Comparison of ENCODE assay signal across 19 cellular contexts in the genomic region with DNA sequence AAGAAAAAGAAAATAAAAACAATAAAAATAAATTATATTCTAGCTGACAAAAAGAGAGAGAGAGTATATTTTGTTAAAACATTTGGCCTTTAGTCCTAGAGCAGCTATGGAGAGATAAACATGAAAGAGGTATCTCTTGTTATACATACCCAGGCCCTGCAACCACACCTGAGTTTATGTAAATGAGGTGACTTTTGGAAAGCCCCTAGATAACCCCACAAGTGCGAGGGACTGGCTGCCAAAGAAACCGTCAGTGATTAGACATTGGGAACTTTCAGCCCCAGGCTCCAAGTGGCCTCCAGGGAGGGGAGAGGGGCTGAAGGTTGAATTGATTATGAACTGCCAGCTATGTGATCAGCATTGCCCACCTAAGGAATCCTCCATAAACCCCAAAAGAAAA. TPM values are rescaled to one million over a fixed set of nuclear protein-coding genes. Genes with fewer than 3 reads are reported as not detected.
"Had no signal": no experiment of that assay in that cellular context is flagged by ENCODE, and none has a peak within 500 bp of the region (broad histone marks: within the 10 kb centered on the region; RNA-seq: fewer than 3 reads in every experiment).

No MANE protein-coding gene starts in this region.

- H3K27me3 ChIP-seq: upper lobe of right lung had no signal

- H3K27ac ChIP-seq: left lung, upper lobe of right lung had no signal

- H3K27ac Mint-ChIP-seq: activated CD4-positive, alpha-beta memory T cell treated with anti-CD3 and anti-CD28 coated beads, Interleukin-2, amount 10 ng/mL, durations not matched to agents 7 days and 5 days; activated naive CD4-positive, alpha-beta T cell treated with anti-CD3 and anti-CD28 coated beads, Interleukin-2, amount 50 U/mL, for 72 hours; nephron; stimulated activated naive CD8-positive, alpha-beta T cell treated with anti-CD3 and anti-CD28 coated beads, Interleukin-15, Interleukin-2, amounts not matched to agents 100 ng/mL and 50 ng/mL, for 24 hours had no signal

- H3K4me1 Mint-ChIP-seq: activated CD4-positive, alpha-beta memory T cell treated with anti-CD3 and anti-CD28 coated beads, Interleukin-2, amount 10 ng/mL, durations not matched to agents 7 days and 5 days; nephron had no signal

- DNase-seq: activated CD4-positive, alpha-beta memory T cell treated with anti-CD3 and anti-CD28 coated beads, Interleukin-2, amount 10 ng/mL, durations not matched to agents 7 days and 5 days; activated CD4-positive, CD25-positive, alpha-beta regulatory T cell treated with anti-CD3 and anti-CD28 coated beads, Interleukin-2, amount 50 U/mL, for 72 hours; activated gamma-delta T cell; activated T-cell treated with anti-CD3 and anti-CD28 coated beads, Interleukin-2, amount 50 U/mL, for 4 hours; caudate nucleus; hippocampal formation; left lung; mammary epithelial cell; nucleus accumbens; stimulated activated CD4-positive, alpha-beta T cell treated with anti-CD3 and anti-CD28 coated beads, Interleukin-2, amount 100 ng/mL, for 48 hours; T1000; upper lobe of right lung had no signal

- H3K9me3 Mint-ChIP-seq: activated CD4-positive, alpha-beta memory T cell treated with anti-CD3 and anti-CD28 coated beads, Interleukin-2, amount 10 ng/mL, durations not matched to agents 7 days and 5 days; activated naive CD4-positive, alpha-beta T cell treated with anti-CD3 and anti-CD28 coated beads, Interleukin-2, amount 50 U/mL, for 72 hours; activated T-cell treated with anti-CD3 and anti-CD28 coated beads, Interleukin-2, amount 50 U/mL, for 4 hours; stimulated activated naive CD8-positive, alpha-beta T cell treated with anti-CD3 and anti-CD28 coated beads, Interleukin-15, Interleukin-2, amounts not matched to agents 100 ng/mL and 50 ng/mL, for 24 hours had no signal

- H3K9me3 ChIP-seq: left lung, upper lobe of right lung had no signal

- H3K4me3 Mint-ChIP-seq: activated CD4-positive, alpha-beta memory T cell treated with anti-CD3 and anti-CD28 coated beads, Interleukin-2, amount 10 ng/mL, durations not matched to agents 7 days and 5 days; activated T-cell treated with anti-CD3 and anti-CD28 coated beads, Interleukin-2, amount 50 U/mL, for 4 hours; nephron; stimulated activated naive CD8-positive, alpha-beta T cell treated with anti-CD3 and anti-CD28 coated beads, Interleukin-15, Interleukin-2, amounts not matched to agents 100 ng/mL and 50 ng/mL, for 24 hours had no signal

- H3K4me3 ChIP-seq: left lung, upper lobe of right lung had no signal

- H3K36me3 ChIP-seq: left lung, upper lobe of right lung had no signal

- H3K27me3 Mint-ChIP-seq: activated CD4-positive, alpha-beta memory T cell treated with anti-CD3 and anti-CD28 coated beads, Interleukin-2, amount 10 ng/mL, durations not matched to agents 7 days and 5 days had no signal

- H3K4me1 ChIP-seq: upper lobe of right lung had no signal

- H3K36me3 Mint-ChIP-seq: activated naive CD4-positive, alpha-beta T cell treated with anti-CD3 and anti-CD28 coated beads, Interleukin-2, amount 50 U/mL, for 72 hours had no signal

- ATAC-seq: activated T-cell treated with anti-CD3 and anti-CD28 coated beads, Interleukin-2, amount 50 U/mL, for 4 hours; esophagus mucosa; left lung; upper lobe of right lung had no signal

RNA-seq across cellular contexts. Expression of gene NLRP7, which starts 2.1 kb away (rescaled TPM):
- total RNA-seq: activated CD4-positive, alpha-beta memory T cell treated with anti-CD3 and anti-CD28 coated beads, Interleukin-2, amount 10 ng/mL, durations not matched to agents 7 days and 5 days; activated naive CD4-positive, alpha-beta T cell treated with anti-CD3 and anti-CD28 coated beads, Interleukin-2, amount 50 U/mL, for 72 hours; activated T-cell treated with anti-CD3 and anti-CD28 coated beads, Interleukin-2, amount 50 U/mL, for 4 hours; esophagus mucosa; mammary epithelial cell; mucosa of gallbladder; temporal lobe; upper lobe of right lung had no signal
- polyA plus RNA-seq: keratinocyte, mammary epithelial cell had no signal

RNA-seq across cellular contexts. Expression of gene NLRP2, which starts 16.8 kb away (rescaled TPM):
- polyA plus RNA-seq: mammary epithelial cell had no signal

RNA-seq across cellular contexts. Expression of gene NCR1, which starts 43.5 kb away (rescaled TPM):
- total RNA-seq: activated CD4-positive, alpha-beta memory T cell treated with anti-CD3 and anti-CD28 coated beads, Interleukin-2, amount 10 ng/mL, durations not matched to agents 7 days and 5 days; mammary epithelial cell; temporal lobe had no signal
- polyA plus RNA-seq: keratinocyte, mammary epithelial cell had no signal
